In the genomic region with DNA sequence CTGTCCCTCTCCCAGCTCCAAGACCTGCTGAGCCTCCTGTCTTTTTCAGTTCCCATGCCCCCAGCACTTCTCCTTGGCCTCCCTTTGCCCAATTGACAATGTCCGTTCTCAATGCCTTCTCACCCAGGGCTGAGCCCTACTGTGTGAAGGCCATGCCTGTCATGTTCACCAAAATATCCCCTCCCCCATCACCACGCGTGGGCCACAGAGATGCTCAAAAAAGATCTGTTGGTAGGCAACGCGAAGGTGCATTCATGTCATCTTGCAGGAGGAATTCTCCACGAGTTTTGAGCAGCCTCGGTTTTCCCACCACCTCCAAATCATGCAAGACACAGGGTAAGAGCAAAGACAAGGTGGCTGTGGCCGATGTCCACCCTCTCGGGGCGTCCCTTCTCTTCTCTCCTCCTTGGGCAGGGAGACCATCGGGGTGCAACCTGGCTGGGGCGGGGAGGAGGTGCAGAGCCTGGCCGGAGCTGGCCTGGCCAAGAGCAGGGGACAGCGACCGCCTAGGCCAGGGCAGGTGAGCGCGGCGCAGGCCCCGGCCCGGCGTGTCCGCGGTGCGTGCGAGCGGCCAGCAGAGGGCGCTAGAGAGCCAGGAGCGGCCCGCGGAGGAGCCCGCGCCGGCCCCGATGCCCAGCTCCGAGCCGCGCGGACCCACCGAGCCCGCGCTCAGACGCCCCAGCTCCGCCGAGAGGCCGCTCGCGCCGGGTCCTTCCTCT, we compare ENCODE assay signal across 7 cellular contexts. TPM values are rescaled to one million over a fixed set of nuclear protein-coding genes. Genes with fewer than 3 reads are reported as not detected.
DNase-seq lines count a peak whose midpoint lies in the region; ATAC-seq and TF ChIP-seq lines count a peak whose summit lies in the region.
"Not testable (repeated sequence)": the region's sequence is repeated elsewhere in the genome, so short reads cannot be mapped to it uniquely, and the experiment has no call there.

No MANE protein-coding gene starts in this region.

- CTCF ChIA-PET in T-cell (lab: Charles Lee), result not testable (repeated sequence)

- H3K4me3 Mint-ChIP-seq in T-cell (peak overlapping the region; percentile 43 to 65 (median 61)), endodermal cell (peak overlapping the region; percentile 64)
- peak overlapping the region; percentile 30 for H3K4me3 Mint-ChIP-seq in activated T-helper 17 cell treated with anti-CD3 and anti-CD28 coated beads, Interleukin-2, amount 50 U/mL, for 72 hours

- H3K4me3 ChIP-seq in endodermal cell (ENCODE audit: low read length), result peak overlapping the region; percentile 74
- peak overlapping the region in 1 of 3 donors; percentile 13 for H3K4me3 ChIP-seq in liver (ENCODE audit: low read depth in 1 of 3, low read length in 3 of 3)

- 14 to 20% methylated on average over 10 to 43 of the region's 48 CpGs for WGBS in endodermal cell (ENCODE audit: insufficient coverage in 1 of 2, insufficient read length in 1 of 2), 2 experiments
- WGBS in liver, result 10% methylated on average over 45 of the region's 48 CpGs

- not testable (repeated sequence) for H3K9me3 Mint-ChIP-seq in T-cell; activated T-helper 17 cell treated with anti-CD3 and anti-CD28 coated beads, Interleukin-2, amount 50 U/mL, for 72 hours; endodermal cell

- H3K36me3 ChIP-seq in endodermal cell (ENCODE audit: control insufficient read depth, insufficient read depth, low read length); liver (ENCODE audit: control insufficient read depth in 4 of 4, insufficient read depth in 3 of 4, low read depth in 1 of 4, low read length in 3 of 4): not testable (repeated sequence)

- DNase-seq in GM10266 (ENCODE audit: extremely low spot score) (peak; percentile 69), NCI-H1092 treated with DMSO at 0.1 percent for 48 hours (lab: John Stamatoyannopoulos, UW) (peak; percentile 39), T-cell (peak in 32 of 34 experiments; percentile 12 to 70 (median 43)), endodermal cell (peak; percentile 88)
- peak; percentile 13 to 53 (median 51) for DNase-seq in stimulated activated CD4-positive, alpha-beta T cell treated with anti-CD3 and anti-CD28 coated beads, Interleukin-12 subunit alpha, Interleukin-12 subunit beta, amount 100 ng/mL, for 48 hours (ENCODE audit: low read depth in 2 of 3, low spot score in 1 of 3)

- H3K9ac ChIP-seq in endodermal cell (ENCODE audit: extremely low read depth, low read length, poor library complexity, severe bottlenecking); liver (ENCODE audit: low read depth in 1 of 2, low read length in 2 of 2): not testable (repeated sequence)

- not testable (repeated sequence) for H3K27ac Mint-ChIP-seq in T-cell; activated T-helper 17 cell treated with anti-CD3 and anti-CD28 coated beads, Interleukin-2, amount 50 U/mL, for 72 hours; endodermal cell

- peak; percentile 89 for TF ChIP-seq CTCF in GM10266 (IDR thresholded peaks at IDR 0.05; ENCODE audit: control insufficient read depth, insufficient read depth, low read depth, missing control alignments)
- TF ChIP-seq CTCF in endodermal cell (conservative IDR thresholded peaks at IDR 0.05), result peak; percentile 79
- peak; percentile 69 for TF ChIP-seq CTCF in liver (IDR thresholded peaks at IDR 0.05; ENCODE audit: low read depth, low read length, missing input control)

- not testable (repeated sequence) for H3K4me1 ChIP-seq in endodermal cell (ENCODE audit: control insufficient read depth, insufficient read depth, low read length); liver (ENCODE audit: control insufficient read depth in 4 of 4, insufficient read depth in 4 of 4, low read length in 3 of 4)

- H3K4me1 Mint-ChIP-seq in T-cell (peaks cover 0 to 11% (median 5%) of the 10 kb centered on the region in 3 donors), endodermal cell (peaks cover 22% of the 10 kb centered on the region)
- not testable (repeated sequence) for H3K4me1 Mint-ChIP-seq in activated T-helper 17 cell treated with anti-CD3 and anti-CD28 coated beads, Interleukin-2, amount 50 U/mL, for 72 hours

- POLR2A ChIA-PET in T-cell (lab: Charles Lee), result not testable (repeated sequence)

- ATAC-seq in T-cell (replicated peaks in 1 of 4), result peak in 1 of 4 experiments; percentile 42
- ATAC-seq in activated T-helper 17 cell treated with anti-CD3 and anti-CD28 coated beads, Interleukin-2, amount 50 U/mL, for 72 hours (replicated peaks), result peak; percentile 34

- TF ChIP-seq RAD21 in liver (IDR thresholded peaks at IDR 0.05), result peak; percentile 21 to 60

- H3K27ac ChIP-seq in endodermal cell (ENCODE audit: low read depth, low read length); liver (ENCODE audit: low read depth in 1 of 2, low read length in 2 of 2): not testable (repeated sequence)

- H3K36me3 Mint-ChIP-seq in T-cell; activated T-helper 17 cell treated with anti-CD3 and anti-CD28 coated beads, Interleukin-2, amount 50 U/mL, for 72 hours (ENCODE audit: low read depth); endodermal cell (ENCODE audit: low read depth): not testable (repeated sequence)

- H3K9me3 ChIP-seq in endodermal cell (ENCODE audit: control insufficient read depth, low read length); liver (ENCODE audit: control insufficient read depth in 4 of 4, low read length in 3 of 4): not testable (repeated sequence)

- not testable (repeated sequence) for H3K27me3 ChIP-seq in endodermal cell (ENCODE audit: control insufficient read depth, insufficient read depth, low read length, poor library complexity, severe bottlenecking); liver (ENCODE audit: control insufficient read depth in 4 of 4, insufficient read depth in 4 of 4, low read length in 3 of 4)

- H3K27me3 Mint-ChIP-seq in T-cell (peaks cover 21 to 35% of the 10 kb centered on the region in 2 donors), endodermal cell (ENCODE audit: insufficient read depth) (peaks cover 15% of the 10 kb centered on the region)
- H3K27me3 Mint-ChIP-seq in activated T-helper 17 cell treated with anti-CD3 and anti-CD28 coated beads, Interleukin-2, amount 50 U/mL, for 72 hours, result peaks cover 24% of the 10 kb centered on the region

RNA-seq across cellular contexts. Expression of a gene that starts 56.3 kb away (rescaled TPM):
- total RNA-seq in T-cell (not detected), endodermal cell (1 to 10 TPM; 2.9 to 5.7 TPM), liver (not detected)
- total RNA-seq in activated T-helper 17 cell treated with anti-CD3 and anti-CD28 coated beads, Interleukin-2, amount 50 U/mL, for 72 hours, result not detected
- polyA plus RNA-seq in endodermal cell (2013, experiment 1 of 2), result not detected
- polyA plus RNA-seq in endodermal cell (2013, experiment 2 of 2), result not detected
- polyA plus RNA-seq in liver, result not detected
